24 cellular contexts compared by ENCODE assay signal in the genomic region with DNA sequence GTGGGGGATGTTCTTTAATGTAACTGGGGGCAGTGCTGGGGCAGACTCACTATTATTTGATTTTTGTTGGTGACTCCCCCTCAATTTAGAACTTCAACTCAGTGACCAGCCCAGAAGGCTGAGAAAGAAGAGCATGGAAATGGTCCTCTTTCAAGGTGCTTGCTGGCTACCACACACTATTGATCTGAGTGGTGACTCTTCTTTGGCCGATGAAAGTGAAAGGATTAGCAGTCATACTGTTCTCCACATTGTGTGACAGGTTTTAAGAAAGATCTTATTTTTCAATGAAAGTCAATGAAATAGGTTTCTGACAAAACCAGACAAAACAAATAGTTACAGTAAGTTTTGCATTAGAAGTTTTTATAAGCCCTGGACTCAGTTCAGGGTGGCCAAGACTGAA. TPM values are rescaled to one million over a fixed set of nuclear protein-coding genes. Genes with fewer than 3 reads are reported as not detected.
"Had no signal": no experiment of that assay in that cellular context is flagged by ENCODE, and none has a peak within 500 bp of the region (broad histone marks: within the 10 kb centered on the region; RNA-seq: fewer than 3 reads in every experiment).

No MANE protein-coding gene starts in this region.

- H3K27ac ChIP-seq: Peyer's patch, RWPE1, SJCRH30, VCaP had no signal

- FAIRE-seq: astrocyte had no signal

- H3K4me3 ChIP-seq: Peyer's patch, SJCRH30 had no signal

- H3K9me3 ChIP-seq: Peyer's patch, SJCRH30, SK-N-SH had no signal

- H3K27me3 ChIP-seq: Peyer's patch, SJCRH30 had no signal

- DNase-seq: activated CD4-positive, alpha-beta memory T cell treated with anti-CD3 and anti-CD28 coated beads for 36 hours; activated CD4-positive, alpha-beta T cell treated with anti-CD3 and anti-CD28 coated beads, Interleukin-2, amount 10 ng/mL, durations not matched to agents 7 days and 5 days; activated CD4-positive, CD25-positive, alpha-beta regulatory T cell; activated CD8-positive, alpha-beta memory T cell treated with anti-CD3 and anti-CD28 coated beads for 24 hours; activated gamma-delta T cell; activated naive CD4-positive, alpha-beta T cell treated with anti-CD3 and anti-CD28 coated beads for 36 hours; activated T-cell treated with anti-CD3 and anti-CD28 coated beads, Interleukin-2, amount 50 U/mL, for 4 hours; amygdala; NCI-H1092 treated with DMSO at 0.1 percent for 48 hours; NCI-H1417 treated with DMSO at 0.1 percent for 48 hours; NCI-H1694; NCI-H2029; NCI-H524; Peyer's patch; Right ventricle myocardium superior; SJCRH30; SK-N-SH; T-helper 1 cell had no signal

- ATAC-seq: activated T-cell treated with anti-CD3 and anti-CD28 coated beads, Interleukin-2, amount 50 U/mL, for 4 hours; activated T-helper 17 cell treated with anti-CD3 and anti-CD28 coated beads, Interleukin-2, amount 50 U/mL, for 72 hours had no signal

- H3K4me1 ChIP-seq: Peyer's patch, SJCRH30 had no signal

- H3K36me3 ChIP-seq: Peyer's patch, SJCRH30 had no signal

RNA-seq across cellular contexts. Expression of a gene that starts 29.9 kb away (rescaled TPM):
- total RNA-seq: activated naive CD4-positive, alpha-beta T cell treated with anti-CD3 and anti-CD28 coated beads for 36 hours; activated T-cell treated with anti-CD3 and anti-CD28 coated beads, Interleukin-2, amount 50 U/mL, for 4 hours; astrocyte; M059J; Right ventricle myocardium superior; SJCRH30 had no signal
- polyA plus RNA-seq: SK-N-SH had no signal

RNA-seq across cellular contexts. Expression of a gene that starts 30.0 kb away (rescaled TPM):
- total RNA-seq: activated CD4-positive, alpha-beta memory T cell treated with anti-CD3 and anti-CD28 coated beads for 36 hours; activated CD4-positive, alpha-beta T cell treated with anti-CD3 and anti-CD28 coated beads, Interleukin-2, amount 10 ng/mL, durations not matched to agents 7 days and 5 days; activated naive CD4-positive, alpha-beta T cell treated with anti-CD3 and anti-CD28 coated beads for 36 hours; activated T-cell treated with anti-CD3 and anti-CD28 coated beads, Interleukin-2, amount 50 U/mL, for 4 hours; activated T-helper 17 cell treated with anti-CD3 and anti-CD28 coated beads, Interleukin-2, amount 50 U/mL, for 72 hours; T-helper 2 cell treated with Interferon-gamma antibody and Interleukin-4, amounts not matched to agents 100 ng/mL and 5 ng/mL, for 36 hours had no signal

RNA-seq across cellular contexts. Expression of a gene that starts 38.6 kb away (rescaled TPM):
- total RNA-seq: activated CD4-positive, alpha-beta memory T cell treated with anti-CD3 and anti-CD28 coated beads for 36 hours; activated CD4-positive, alpha-beta T cell treated with anti-CD3 and anti-CD28 coated beads, Interleukin-2, amount 10 ng/mL, durations not matched to agents 7 days and 5 days; activated naive CD4-positive, alpha-beta T cell treated with anti-CD3 and anti-CD28 coated beads for 36 hours; activated T-cell treated with anti-CD3 and anti-CD28 coated beads, Interleukin-2, amount 50 U/mL, for 4 hours; activated T-helper 17 cell treated with anti-CD3 and anti-CD28 coated beads, Interleukin-2, amount 50 U/mL, for 72 hours; astrocyte; M059J; Peyer's patch; Right ventricle myocardium superior; SJCRH30 had no signal
- polyA plus RNA-seq: SK-N-SH had no signal
